In genomic region chr11:68271781-68272608, GRCh38 we compare ENCODE assay signal across 1 cellular context.
A peak's percentile ranks its signal among the peaks of the same experiment; 100 is the strongest.
TF ChIP-seq lines count a peak whose summit lies in the region.

Gene C11orf24, minus strand, starts transcription at chr11:68271973. Its CDS starts 8,206 bp downstream, at chr11:68263767.

TF ChIP-seq in SK-N-SH, 30 proteins besides CTCF, POLR2A, EP300 and RAD21 (continued from another document):
- no peak for TF ChIP-seq SMC3 (IDR thresholded peaks at IDR 0.05; ENCODE audit: low read depth, low read length)
- TF ChIP-seq IRF3 (IDR thresholded peaks at IDR 0.05; ENCODE audit: low read depth, low read length) = no peak
- TF ChIP-seq ZBTB33 (IDR thresholded peaks at IDR 0.05; ENCODE audit: borderline replicate concordance, low read depth) = no peak
- peak; percentile 89; the same call in 1 of the 2 replicates for TF ChIP-seq SIN3A (IDR thresholded peaks at IDR 0.05; ENCODE audit: borderline replicate concordance, low read depth, low read length)
